1 cellular context compared by ENCODE assay signal in genomic region chr5:156949424-156949823, GRCh38.
TF ChIP-seq lines count a peak whose summit lies in the region.

No MANE protein-coding gene starts in this region.

TF ChIP-seq in H1, 55 proteins besides CTCF, POLR2A, EP300 and RAD21:
- TF ChIP-seq TAF1 (IDR thresholded peaks at IDR 0.05; ENCODE audit: low read depth, low read length) (no peak), JUN (IDR thresholded peaks at IDR 0.05; ENCODE audit: low read depth, low read length) (no peak), SIN3A (conservative IDR thresholded peaks at IDR 0.05 in 1 of 2, IDR thresholded peaks at IDR 0.05 in 1 of 2; ENCODE audit: low read depth in 1 of 2, low read length in 2 of 2) (no peak), ATF3 (IDR thresholded peaks at IDR 0.05; ENCODE audit: insufficient read depth, low read depth, low read length) (no peak), GABPA (IDR thresholded peaks at IDR 0.05; ENCODE audit: borderline replicate concordance, insufficient read depth, low read length) (no peak), RFX5 (IDR thresholded peaks at IDR 0.05; ENCODE audit: borderline replicate concordance, low read depth, low read length) (no peak), RBBP5 (IDR thresholded peaks at IDR 0.05; ENCODE audit: borderline replicate concordance, low read depth, low read length) (no peak), EGR1 (IDR thresholded peaks at IDR 0.05; ENCODE audit: borderline replicate concordance, low read depth, low read length) (no peak), CEBPB (IDR thresholded peaks at IDR 0.05; ENCODE audit: low read depth, low read length) (no peak), TEAD4 (IDR thresholded peaks at IDR 0.05; ENCODE audit: low read depth, low read length) (no peak), KDM1A (IDR thresholded peaks at IDR 0.05; ENCODE audit: borderline replicate concordance, low read length) (no peak)
